9 cellular contexts compared by ENCODE assay signal in the genomic region with DNA sequence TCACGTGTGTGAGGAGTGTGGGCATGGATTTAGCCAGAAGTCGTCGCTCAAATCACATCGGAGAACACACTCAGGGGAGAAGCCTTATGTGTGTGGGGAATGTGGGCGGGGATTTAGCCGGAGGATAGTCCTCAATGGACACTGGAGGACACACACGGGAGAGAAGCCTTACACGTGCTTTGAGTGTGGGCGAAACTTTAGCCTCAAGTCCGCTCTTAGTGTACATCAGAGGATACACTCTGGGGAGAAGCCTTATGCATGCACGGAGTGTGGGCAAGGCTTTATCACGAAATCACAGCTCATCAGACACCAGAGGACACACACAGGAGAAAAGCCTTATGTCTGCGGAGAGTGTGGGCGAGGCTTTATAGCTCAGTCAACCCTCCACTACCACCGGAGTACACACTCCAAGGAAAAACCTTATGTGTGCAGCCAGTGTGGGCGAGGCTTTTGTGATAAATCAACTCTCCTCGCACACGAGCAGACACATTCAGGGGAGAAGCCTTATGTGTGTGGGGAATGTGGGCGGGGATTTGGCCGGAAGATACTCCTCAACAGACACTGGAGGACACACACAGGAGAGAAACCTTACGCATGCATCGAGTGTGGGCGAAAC. TPM values are rescaled to one million over a fixed set of nuclear protein-coding genes. Genes with fewer than 3 reads are reported as not detected.
DNase-seq lines count a peak whose midpoint lies in the region; ATAC-seq and TF ChIP-seq lines count a peak whose summit lies in the region.
"Had no signal": no experiment of that assay in that cellular context is flagged by ENCODE, and none has a peak within 500 bp of the region (broad histone marks: within the 10 kb centered on the region; RNA-seq: fewer than 3 reads in every experiment).

No MANE protein-coding gene starts in this region.

- H3K4me1 ChIP-seq in thymus (ENCODE audit: control insufficient read depth, insufficient read depth, low read length), result peaks cover 4% of the 10 kb centered on the region

- H3K27ac Mint-ChIP-seq in activated CD4-positive, alpha-beta T cell treated with anti-CD3 and anti-CD28 coated beads, Interleukin-2, amount 10 ng/mL, durations not matched to agents 24 days and 14 days, result peak overlapping the region; percentile 96
- peak overlapping the region in 3 of 5 experiments; percentile 77 to 95 (median 95) for H3K27ac Mint-ChIP-seq in brain
- H3K27ac Mint-ChIP-seq in progenitor cell of endocrine pancreas, result peak overlapping the region; percentile 95

- H3K27ac ChIP-seq in thymus (ENCODE audit: low read depth) (peak overlapping the region; percentile 74), coronary artery (no peak overlapping the region)
- H3K27ac ChIP-seq: SK-N-MC had no signal

- H3K27me3 ChIP-seq in thymus (ENCODE audit: control insufficient read depth, insufficient read depth), result no peaks in the 10 kb centered on the region

- no peaks in the 10 kb centered on the region for H3K9me3 Mint-ChIP-seq in activated CD4-positive, alpha-beta T cell treated with anti-CD3 and anti-CD28 coated beads, Interleukin-2, amount 10 ng/mL, durations not matched to agents 24 days and 14 days
- H3K9me3 Mint-ChIP-seq in brain (peaks cover 0 to 2% (median 0%) of the 10 kb centered on the region in 5 experiments), progenitor cell of endocrine pancreas (ENCODE audit: low read depth) (no peaks in the 10 kb centered on the region)

- H3K36me3 Mint-ChIP-seq in activated CD4-positive, alpha-beta T cell treated with anti-CD3 and anti-CD28 coated beads, Interleukin-2, amount 10 ng/mL, durations not matched to agents 24 days and 14 days (ENCODE audit: low read depth), result peaks cover 46% of the 10 kb centered on the region
- H3K36me3 Mint-ChIP-seq in brain (peaks cover 54% of the 10 kb centered on the region), progenitor cell of endocrine pancreas (ENCODE audit: insufficient read depth) (peaks cover 42% of the 10 kb centered on the region)

- H3K9me3 ChIP-seq in thymus (ENCODE audit: control insufficient read depth), result no peaks in the 10 kb centered on the region

- DNase-seq in activated CD4-positive, alpha-beta T cell treated with anti-CD3 and anti-CD28 coated beads, Interleukin-2, amount 10 ng/mL, durations not matched to agents 24 days and 14 days, result peak; percentile 80
- DNase-seq in progenitor cell of endocrine pancreas (ENCODE audit: low spot score, unreplicated experiment) (no peak), HuH-7 (ENCODE audit: low spot score) (no peak), coronary artery (ENCODE audit: low spot score) (no peak)

- H3K36me3 ChIP-seq in thymus (ENCODE audit: control insufficient read depth, insufficient read depth), result peaks cover 11% of the 10 kb centered on the region

- peaks cover 39% of the 10 kb centered on the region for H3K4me1 Mint-ChIP-seq in activated CD4-positive, alpha-beta T cell treated with anti-CD3 and anti-CD28 coated beads, Interleukin-2, amount 10 ng/mL, durations not matched to agents 24 days and 14 days
- H3K4me1 Mint-ChIP-seq in brain (peaks cover 24% of the 10 kb centered on the region), progenitor cell of endocrine pancreas (ENCODE audit: low read depth) (peaks cover 29% of the 10 kb centered on the region)

- peak overlapping the region; percentile 73 for H3K4me3 Mint-ChIP-seq in activated CD4-positive, alpha-beta T cell treated with anti-CD3 and anti-CD28 coated beads, Interleukin-2, amount 10 ng/mL, durations not matched to agents 24 days and 14 days
- H3K4me3 Mint-ChIP-seq in brain (peak overlapping the region in 1 of 5 experiments; percentile 24), progenitor cell of endocrine pancreas (ENCODE audit: low read depth) (no peak overlapping the region)

- intact Hi-C loops in activated CD4-positive, alpha-beta T cell treated with anti-CD3 and anti-CD28 coated beads, Interleukin-2, amount 10 ng/mL, durations not matched to agents 24 days and 14 days (cut with micrococcal nuclease), result loop anchor here (1.0 to 2.0 kb wide), 5 partner anchors 28 to 288 kb away; a partner anchor contains a TSS

- ATAC-seq in GM21619 (IDR thresholded peaks at IDR 0.05; ENCODE audit: unreplicated experiment) (no peak), HG02852 (IDR thresholded peaks at IDR 0.05; ENCODE audit: unreplicated experiment) (no peak)

- WGBS in thymus, result 85% methylated on average over 23 of the region's 23 CpGs

- TF ChIP-seq CTCF in brain (conservative IDR thresholded peaks at IDR 0.05) (no peak), progenitor cell of endocrine pancreas (IDR thresholded peaks at IDR 0.05; ENCODE audit: unreplicated experiment) (no peak), coronary artery (IDR thresholded peaks at IDR 0.05) (no peak)

- H3K4me3 ChIP-seq in thymus (ENCODE audit: low read length), result no peak overlapping the region
- no peak overlapping the region for H3K4me3 ChIP-seq in coronary artery
- H3K4me3 ChIP-seq: SK-N-MC had no signal

- H3K27me3 Mint-ChIP-seq in activated CD4-positive, alpha-beta T cell treated with anti-CD3 and anti-CD28 coated beads, Interleukin-2, amount 10 ng/mL, durations not matched to agents 24 days and 14 days, result no peaks in the 10 kb centered on the region
- no peaks in the 10 kb centered on the region for H3K27me3 Mint-ChIP-seq in brain
- H3K27me3 Mint-ChIP-seq in progenitor cell of endocrine pancreas, result no peaks in the 10 kb centered on the region

RNA-seq across cellular contexts. Expression of a gene that starts 28.1 kb away (rescaled TPM):
- total RNA-seq in activated CD4-positive, alpha-beta T cell treated with anti-CD3 and anti-CD28 coated beads, Interleukin-2, amount 10 ng/mL, durations not matched to agents 24 days and 14 days, result 38.1 and 39.9 TPM in 2 replicates
- polyA plus RNA-seq in brain (ENCODE audit: insufficient read depth, low read depth, low replicate concordance) (4.2 TPM), thymus (13.7 TPM)
- 28.5 and 30.4 TPM in 2 replicates for total RNA-seq in progenitor cell of endocrine pancreas

RNA-seq across cellular contexts. Expression of a gene that starts 32.1 kb away (rescaled TPM):
- total RNA-seq in activated CD4-positive, alpha-beta T cell treated with anti-CD3 and anti-CD28 coated beads, Interleukin-2, amount 10 ng/mL, durations not matched to agents 24 days and 14 days, result 32.8 and 37.8 TPM in 2 replicates
- polyA plus RNA-seq in brain (ENCODE audit: insufficient read depth, low read depth, low replicate concordance) (9.5 TPM), thymus (12.9 TPM)
- 34.8 and 35.5 TPM in 2 replicates for total RNA-seq in progenitor cell of endocrine pancreas

RNA-seq across cellular contexts. Expression of a gene that starts 45.7 kb away (rescaled TPM):
- total RNA-seq in activated CD4-positive, alpha-beta T cell treated with anti-CD3 and anti-CD28 coated beads, Interleukin-2, amount 10 ng/mL, durations not matched to agents 24 days and 14 days, result not detected in 2 replicates
- polyA plus RNA-seq in brain (ENCODE audit: insufficient read depth, low read depth, low replicate concordance) (not detected), thymus (2.9 TPM)
- not detected in 2 replicates for total RNA-seq in progenitor cell of endocrine pancreas
